16 cellular contexts compared by ENCODE assay signal in the genomic region with DNA sequence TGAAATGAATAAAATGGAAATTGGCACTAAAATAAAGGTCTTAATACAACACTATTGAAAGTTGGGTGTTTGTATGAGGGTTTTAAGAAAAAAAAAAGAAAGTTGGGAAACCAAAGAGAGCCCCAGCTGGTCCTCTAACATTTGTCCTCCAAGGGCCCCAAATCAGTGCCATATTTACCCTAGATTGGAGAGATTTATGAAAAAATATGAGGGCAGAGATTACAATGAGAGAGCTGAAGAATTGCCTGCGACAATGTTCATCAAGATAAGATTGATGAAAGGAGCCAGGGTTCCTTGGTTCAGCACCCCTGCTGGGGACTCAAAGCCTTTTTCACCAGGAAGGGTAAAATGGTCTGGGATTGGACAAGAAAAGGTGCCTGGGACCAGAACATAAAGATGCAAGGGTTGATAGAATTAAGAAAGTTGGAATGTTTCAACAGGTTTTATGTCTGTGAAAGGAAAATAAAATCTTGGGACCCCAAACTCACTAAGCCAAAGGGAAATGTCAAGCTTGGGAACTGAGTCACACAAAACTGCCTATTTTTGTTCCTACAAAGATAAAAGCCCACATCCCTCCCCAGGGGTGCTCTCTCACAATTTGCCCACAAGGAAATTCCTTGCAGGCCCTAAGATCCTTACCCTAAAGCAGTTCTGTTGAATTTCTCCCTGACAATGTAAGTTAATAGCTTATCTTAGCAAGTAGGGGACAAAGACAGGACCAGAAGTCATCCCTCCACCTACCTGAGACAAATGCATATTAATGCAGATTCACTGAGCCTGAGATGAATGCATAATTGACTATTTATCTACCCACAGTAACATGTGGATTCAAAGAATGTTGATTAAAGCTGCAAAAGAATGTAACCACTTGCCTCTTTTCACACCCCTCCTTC. TPM values are rescaled to one million over a fixed set of nuclear protein-coding genes. Genes with fewer than 3 reads are reported as not detected.
"Had no signal": no experiment of that assay in that cellular context is flagged by ENCODE, and none has a peak within 500 bp of the region (broad histone marks: within the 10 kb centered on the region; RNA-seq: fewer than 3 reads in every experiment).

No MANE protein-coding gene starts in this region.

- H3K4me3 Mint-ChIP-seq: activated CD4-positive, alpha-beta T cell treated with anti-CD3 and anti-CD28 coated beads, Interleukin-2, amount 10 ng/mL, durations not matched to agents 7 days and 5 days; activated T-cell treated with anti-CD3 and anti-CD28 coated beads, Interleukin-2, amount 50 U/mL, for 72 hours; T-cell; type B pancreatic cell had no signal

- H3K27ac Mint-ChIP-seq: activated CD4-positive, alpha-beta T cell treated with anti-CD3 and anti-CD28 coated beads, Interleukin-2, amount 10 ng/mL, durations not matched to agents 7 days and 5 days; activated T-cell treated with anti-CD3 and anti-CD28 coated beads, Interleukin-2, amount 50 U/mL, for 72 hours; progenitor cell of endocrine pancreas; T-cell; type B pancreatic cell had no signal

- H3K36me3 ChIP-seq: ascending aorta, breast epithelium, esophagus muscularis mucosa, left lung had no signal

- H3K4me1 Mint-ChIP-seq: activated CD4-positive, alpha-beta T cell treated with anti-CD3 and anti-CD28 coated beads, Interleukin-2, amount 10 ng/mL, durations not matched to agents 7 days and 5 days; T-cell had no signal

- H3K27me3 ChIP-seq: ascending aorta, breast epithelium, left lung had no signal

- DNase-seq: activated CD4-positive, alpha-beta T cell treated with anti-CD3 and anti-CD28 coated beads, Interleukin-2, amount 10 ng/mL, durations not matched to agents 7 days and 5 days; activated CD8-positive, alpha-beta memory T cell treated with anti-CD3 and anti-CD28 coated beads for 24 hours; activated effector memory CD4-positive, alpha-beta T cell treated with anti-CD3 and anti-CD28 coated beads, Interleukin-2, amount 50 U/mL, for 16 hours; activated naive CD4-positive, alpha-beta T cell treated with anti-CD3 and anti-CD28 coated beads, Interleukin-2, amount 50 U/mL, for 16 hours; activated T-cell treated with anti-CD3 and anti-CD28 coated beads, Interleukin-2, amount 50 U/mL, for 72 hours; effector CD4-positive, alpha-beta T cell; left lung; stimulated activated CD4-positive, alpha-beta T cell treated with anti-CD3 and anti-CD28 coated beads, Interleukin-2, amount 100 ng/mL, for 24 hours; stimulated activated naive CD8-positive, alpha-beta T cell treated with anti-CD3 and anti-CD28 coated beads, Interleukin-15, Interleukin-2, amounts not matched to agents 100 U/mL and 50 U/mL, for 24 hours; T-cell had no signal

- H3K27ac ChIP-seq: esophagus muscularis mucosa, left lung had no signal

- H3K4me3 ChIP-seq: ascending aorta, breast epithelium, esophagus muscularis mucosa, left lung had no signal

- H3K36me3 Mint-ChIP-seq: type B pancreatic cell had no signal

- H3K4me1 ChIP-seq: ascending aorta, breast epithelium, esophagus muscularis mucosa, left lung had no signal

RNA-seq across cellular contexts. Expression of a gene that starts 38.2 kb away (rescaled TPM):
- total RNA-seq: progenitor cell of endocrine pancreas had no signal
- polyA plus RNA-seq: neural cell had no signal
